10 cellular contexts compared by ENCODE assay signal in the genomic region with DNA sequence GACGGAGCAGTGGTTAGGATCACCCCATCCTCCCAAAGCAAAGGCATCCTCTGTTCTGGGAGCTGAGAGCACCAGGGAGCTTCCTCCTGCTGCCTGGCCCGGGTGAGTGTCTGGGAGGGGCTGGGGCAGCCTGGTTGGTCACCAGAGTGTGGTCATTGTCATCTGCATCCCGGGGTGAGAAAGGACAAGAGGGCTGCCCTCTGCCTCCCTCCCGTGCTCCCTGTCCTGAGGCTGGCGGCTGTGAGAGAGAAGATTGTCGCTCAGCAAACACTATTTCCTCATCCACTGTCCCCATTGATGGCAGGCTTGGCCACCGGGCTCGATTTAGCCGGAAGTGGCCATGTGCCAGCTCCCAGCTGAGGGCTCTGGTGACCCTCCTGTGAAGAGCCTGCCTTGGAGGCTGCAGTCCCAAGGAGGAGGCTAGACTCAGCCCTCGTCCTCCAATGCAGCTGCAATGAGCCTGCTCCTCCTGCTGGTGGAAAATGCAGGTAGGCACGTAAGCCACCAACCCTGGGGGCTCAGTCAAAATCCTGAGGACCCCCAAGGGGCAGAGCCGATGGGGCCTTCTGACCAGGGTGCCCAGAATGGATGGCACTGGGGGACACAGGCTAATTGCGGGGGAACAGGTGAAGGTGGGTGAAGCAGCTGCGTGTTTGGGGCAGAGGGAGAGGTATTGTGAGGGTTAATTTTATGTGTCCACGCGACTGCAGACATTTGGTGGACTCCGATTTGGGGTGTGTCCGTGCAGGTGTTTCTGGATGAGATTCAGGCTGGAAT.
A peak's percentile ranks its signal among the peaks of the same experiment; 100 is the strongest.
DNase-seq lines count a peak whose midpoint lies in the region; ATAC-seq and TF ChIP-seq lines count a peak whose summit lies in the region.
"Had no signal": no experiment of that assay in that cellular context is flagged by ENCODE, and none has a peak within 500 bp of the region (broad histone marks: within the 10 kb centered on the region; RNA-seq: fewer than 3 reads in every experiment).

No MANE protein-coding gene starts in this region.

- intact Hi-C loops in left ventricle myocardium superior (cut with micrococcal nuclease), result no loop called here

- no peak overlapping the region for H2AK5ac ChIP-seq in mesenchymal stem cell (ENCODE audit: low read length, severe bottlenecking)

- no peak overlapping the region for H3K4ac ChIP-seq in mesenchymal stem cell (ENCODE audit: low read depth in 1 of 2, low read length in 2 of 2)

- no peak overlapping the region for H4K8ac ChIP-seq in mesenchymal stem cell (ENCODE audit: low read length)

- no peak overlapping the region for H3K23ac ChIP-seq in mesenchymal stem cell (ENCODE audit: low read length in 2 of 2)

- no peak overlapping the region for H3K4me2 ChIP-seq in mesenchymal stem cell (ENCODE audit: low read length, poor library complexity, severe bottlenecking)

- H3K9me3 ChIP-seq in RWPE2 (ENCODE audit: severe bottlenecking), result no peaks in the 10 kb centered on the region
- H3K9me3 ChIP-seq in suprapubic skin, result no peaks in the 10 kb centered on the region
- H3K9me3 ChIP-seq in mesenchymal stem cell (ENCODE audit: control insufficient read depth, low read length), result no peaks in the 10 kb centered on the region

- peak; percentile 16 for TF ChIP-seq CTCF in RWPE2 (IDR thresholded peaks at IDR 0.05; ENCODE audit: poor library complexity, severe bottlenecking)
- no peak for TF ChIP-seq CTCF in suprapubic skin (IDR thresholded peaks at IDR 0.05)

- H3K27ac ChIP-seq in RWPE2 (ENCODE audit: poor library complexity, severe bottlenecking) (no peak overlapping the region), suprapubic skin (no peak overlapping the region), mesenchymal stem cell (ENCODE audit: low read length, poor library complexity, severe bottlenecking) (no peak overlapping the region)

- no peaks in the 10 kb centered on the region for H3K79me1 ChIP-seq in mesenchymal stem cell (replicated peaks; ENCODE audit: low read length, poor library complexity, severe bottlenecking)

- H3K27me3 ChIP-seq in RWPE2 (ENCODE audit: insufficient read depth, poor library complexity, severe bottlenecking) (peaks cover 10% of the 10 kb centered on the region), suprapubic skin (peaks cover 49% of the 10 kb centered on the region), mesenchymal stem cell (ENCODE audit: control insufficient read depth in 1 of 2, insufficient read depth in 1 of 2, low read length in 2 of 2) (peaks cover 0 to 20% of the 10 kb centered on the region in 2 experiments)

- ATAC-seq in RWPE2 (ENCODE audit: low read depth) (no peak), left ventricle myocardium superior (no peak)

- no peaks in the 10 kb centered on the region for H3K4me1 ChIP-seq in RWPE2 (ENCODE audit: insufficient read depth, poor library complexity, severe bottlenecking)
- no peaks in the 10 kb centered on the region for H3K4me1 ChIP-seq in suprapubic skin
- no peaks in the 10 kb centered on the region for H3K4me1 ChIP-seq in mesenchymal stem cell (ENCODE audit: control insufficient read depth, insufficient read depth, low read depth, low read length)

- H3K4me3 ChIP-seq in RWPE2 (ENCODE audit: severe bottlenecking) (no peak overlapping the region), suprapubic skin (no peak overlapping the region), mesenchymal stem cell (ENCODE audit: insufficient read depth in 1 of 2, low read depth in 1 of 2, low read length in 2 of 2) (no peak overlapping the region)

- 47% methylated on average over 9 of the region's 18 CpGs for WGBS in suprapubic skin
- 76% methylated on average over 17 of the region's 18 CpGs for WGBS in mesenchymal stem cell

- TF ChIP-seq POLR2A in suprapubic skin (IDR thresholded peaks at IDR 0.05), result no peak

- H3K36me3 ChIP-seq in RWPE2 (ENCODE audit: low read depth) (no peaks in the 10 kb centered on the region), suprapubic skin (no peaks in the 10 kb centered on the region), mesenchymal stem cell (ENCODE audit: control insufficient read depth in 1 of 2, insufficient read depth in 2 of 2, low read depth in 1 of 2, low read length in 2 of 2) (no peaks in the 10 kb centered on the region)

- H2BK15ac ChIP-seq in mesenchymal stem cell (ENCODE audit: low read depth, poor library complexity, severe bottlenecking), result no peak overlapping the region

- H4K91ac ChIP-seq in mesenchymal stem cell (ENCODE audit: low read length), result no peak overlapping the region

- no peak overlapping the region for H2AFZ ChIP-seq in mesenchymal stem cell (ENCODE audit: low read depth, low read length)

- no peak overlapping the region for H2BK12ac ChIP-seq in mesenchymal stem cell (ENCODE audit: low read length in 2 of 2)

- peak; percentile 37 for DNase-seq in activated effector memory CD4-positive, alpha-beta T cell treated with anti-CD3 and anti-CD28 coated beads, Interleukin-2, amount 50 U/mL, for 16 hours
- no peak for DNase-seq in activated effector memory CD4-positive, alpha-beta T cell treated with Interleukin-2 at 50 U/mL for 16 hours
- DNase-seq in RWPE2 (ENCODE audit: low spot score) (peak; percentile 57), left ventricle myocardium superior (peak; percentile 21), suprapubic skin (ENCODE audit: low spot score in 2 of 2) (peak; percentile 46 to 65), NOMO-1 treated with DMSO at 0.1 percent for 48 hours (lab: John Stamatoyannopoulos, UW; ENCODE audit: unreplicated experiment) (no peak), NCI-H226 (no peak), mesenchymal stem cell (no peak)
- DNase-seq: foreskin melanocyte, MV-4-11 had no signal

- no peak for TF ChIP-seq EP300 in suprapubic skin (IDR thresholded peaks at IDR 0.05)

- no peak overlapping the region for H2BK120ac ChIP-seq in mesenchymal stem cell (ENCODE audit: low read depth, low read length)

- H2BK5ac ChIP-seq in mesenchymal stem cell (ENCODE audit: low read depth, low read length, poor library complexity, severe bottlenecking), result no peak overlapping the region

- H3K18ac ChIP-seq in mesenchymal stem cell (ENCODE audit: low read depth in 1 of 2, low read length in 2 of 2), result no peak overlapping the region

- H3K9ac ChIP-seq in mesenchymal stem cell (ENCODE audit: low read length), result no peak overlapping the region

- H3K14ac ChIP-seq in mesenchymal stem cell (ENCODE audit: low read length in 2 of 2), result no peak overlapping the region

Comparison
In these comparisons a context has a peak if more than half of its experiments do, and no peak if none do; other contexts are left out.
1. DNase-seq: peak in activated effector memory CD4-positive, alpha-beta T cell treated with anti-CD3 and anti-CD28 coated beads, Interleukin-2, amount 50 U/mL, for 16 hours (single experiment), RWPE2 (single experiment), left ventricle myocardium superior (single experiment) and suprapubic skin (2 of 2); none in activated effector memory CD4-positive, alpha-beta T cell treated with Interleukin-2 at 50 U/mL for 16 hours (single experiment), NOMO-1 treated with DMSO at 0.1 percent for 48 hours (single experiment), NCI-H226 (single experiment) and mesenchymal stem cell (single experiment).